16 cellular contexts compared by ENCODE assay signal in the genomic region with DNA sequence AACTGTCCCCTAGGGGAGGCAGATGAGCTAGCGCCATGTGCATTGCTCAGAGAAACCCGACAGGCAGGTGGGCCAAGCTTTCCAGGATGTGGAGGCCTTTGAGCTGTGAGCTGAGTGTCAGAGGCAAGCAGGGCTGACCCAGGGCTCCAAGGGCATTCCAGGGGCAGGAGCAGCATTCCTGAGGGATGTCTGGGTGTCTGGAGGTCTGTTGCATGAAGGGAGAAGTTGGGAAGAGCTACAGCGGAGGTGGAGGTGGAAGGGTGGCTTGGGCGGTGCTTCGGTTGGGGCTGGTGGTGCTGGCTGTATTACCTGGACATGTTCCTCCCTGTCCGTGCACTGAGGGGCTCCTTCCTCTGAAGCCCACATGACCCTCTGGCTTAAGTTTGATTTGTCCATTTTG.
DNase-seq lines count a peak whose midpoint lies in the region; ATAC-seq and TF ChIP-seq lines count a peak whose summit lies in the region.
"Had no signal": no experiment of that assay in that cellular context is flagged by ENCODE, and none has a peak within 500 bp of the region (broad histone marks: within the 10 kb centered on the region; RNA-seq: fewer than 3 reads in every experiment).

No MANE protein-coding gene starts in this region.

- peak overlapping the region; percentile 67 to 87 (median 84) for H3K27ac ChIP-seq in body of pancreas
- H3K27ac ChIP-seq in mesendoderm (ENCODE audit: low read depth, low read length) = no peak overlapping the region
- H3K27ac ChIP-seq in uterus = peak overlapping the region; percentile 77 to 78
- H3K27ac ChIP-seq in foreskin keratinocyte = no peak overlapping the region

- TF ChIP-seq CTCF in body of pancreas (IDR thresholded peaks at IDR 0.05) = no peak
- no peak for TF ChIP-seq CTCF in uterus (IDR thresholded peaks at IDR 0.05)
- no peak for TF ChIP-seq CTCF in foreskin keratinocyte (conservative IDR thresholded peaks at IDR 0.05)

- CTCF ChIA-PET in activated naive CD4-positive, alpha-beta T cell treated with anti-CD3 and anti-CD28 coated beads for 36 hours (lab: Charles Lee) = no interaction called here

- 82 to 99% methylated on average over 6 of the region's 6 CpGs for WGBS in body of pancreas, 2 donors
- WGBS in mesendoderm (ENCODE audit: extremely low coverage, insufficient coverage, low lambda C conversion rate) = no CpG with 5 or more reads among the region's 6 CpGs

- H2AK5ac ChIP-seq in mesendoderm (ENCODE audit: low read length) = no peak overlapping the region

- H3K79me1 ChIP-seq in mesendoderm (ENCODE audit: low read length) = no peaks in the 10 kb centered on the region

- no peak overlapping the region for H3K56ac ChIP-seq in mesendoderm (ENCODE audit: low read length)

- H3K79me2 ChIP-seq in mesendoderm (ENCODE audit: control insufficient read depth, insufficient read depth, low read length) = no peaks in the 10 kb centered on the region

- H3K9me3 ChIP-seq in body of pancreas (no peaks in the 10 kb centered on the region), uterus (no peaks in the 10 kb centered on the region)

- no peaks in the 10 kb centered on the region for H3K4me1 Mint-ChIP-seq in activated naive CD4-positive, alpha-beta T cell treated with anti-CD3 and anti-CD28 coated beads for 36 hours (ENCODE audit: low read depth)

- TF ChIP-seq POLR2A in body of pancreas (IDR thresholded peaks at IDR 0.05) (no peak), uterus (IDR thresholded peaks at IDR 0.05) (no peak)

- no peak overlapping the region for H2BK120ac ChIP-seq in mesendoderm (ENCODE audit: low read depth, low read length)

- H3K4me2 ChIP-seq in mesendoderm (ENCODE audit: low read length) = no peak overlapping the region

- no peak overlapping the region for H3K9ac ChIP-seq in mesendoderm (ENCODE audit: low read length)

- H3K4me3 ChIP-seq in body of pancreas (no peak overlapping the region), mesendoderm (ENCODE audit: low read length) (no peak overlapping the region), uterus (no peak overlapping the region)

- H3K27me3 ChIP-seq in body of pancreas (no peaks in the 10 kb centered on the region), mesendoderm (ENCODE audit: insufficient read depth, low read length, poor library complexity) (no peaks in the 10 kb centered on the region), uterus (no peaks in the 10 kb centered on the region), foreskin keratinocyte (no peaks in the 10 kb centered on the region)

- intact Hi-C loops in activated naive CD4-positive, alpha-beta T cell treated with anti-CD3 and anti-CD28 coated beads for 36 hours (cut with micrococcal nuclease) = no loop called here
- intact Hi-C loops in body of pancreas (cut with DNase I) (loop anchor here (10.0 kb wide), 1 partner anchor 45 kb away; no protein-coding TSS in a partner anchor), uterus (cut with DNase I; ENCODE audit: low total_unique reads) (no loop called here)

- H2BK15ac ChIP-seq in mesendoderm (replicated peaks; ENCODE audit: low read depth) = no peak overlapping the region

- H3K36me3 Mint-ChIP-seq in activated naive CD4-positive, alpha-beta T cell treated with anti-CD3 and anti-CD28 coated beads, Interleukin-2, amount 50 U/mL, for 72 hours = peaks cover 0 to 11% of the 10 kb centered on the region in 2 donors
- H3K36me3 Mint-ChIP-seq in activated naive CD4-positive, alpha-beta T cell treated with anti-CD3 and anti-CD28 coated beads for 36 hours (ENCODE audit: low read depth) = peaks cover 28% of the 10 kb centered on the region

- no peak for ATAC-seq in activated naive CD4-positive, alpha-beta T cell treated with anti-CD3 and anti-CD28 coated beads, Interleukin-2, amount 50 U/mL, for 72 hours
- ATAC-seq in body of pancreas = no peak
- ATAC-seq in HG03039 (IDR thresholded peaks at IDR 0.05; ENCODE audit: unreplicated experiment) = no peak
- ATAC-seq in HG02798 (IDR thresholded peaks at IDR 0.05; ENCODE audit: poor library complexity, unreplicated experiment) = no peak
- ATAC-seq in foreskin keratinocyte = no peak

- no peak overlapping the region for H3K23ac ChIP-seq in mesendoderm (ENCODE audit: low read length)

- no peak overlapping the region for H3K18ac ChIP-seq in mesendoderm (ENCODE audit: low read length)

- H3K36me3 ChIP-seq in body of pancreas (replicated peaks in 1 of 2; ENCODE audit: insufficient read depth in 1 of 2, low read depth in 2 of 2) = peaks cover 0 to 1% of the 10 kb centered on the region in 2 donors
- no peaks in the 10 kb centered on the region for H3K36me3 ChIP-seq in mesendoderm (ENCODE audit: control insufficient read depth, insufficient read depth, low read length)
- H3K36me3 ChIP-seq in uterus = no peaks in the 10 kb centered on the region

- H3K27ac Mint-ChIP-seq in activated naive CD4-positive, alpha-beta T cell treated with anti-CD3 and anti-CD28 coated beads, Interleukin-2, amount 50 U/mL, for 72 hours = peak overlapping the region; percentile 5 to 68
- H3K27ac Mint-ChIP-seq in activated naive CD4-positive, alpha-beta T cell treated with anti-CD3 and anti-CD28 coated beads for 36 hours = no peak overlapping the region

- DNase-seq in activated naive CD4-positive, alpha-beta T cell treated with anti-CD3 and anti-CD28 coated beads, Interleukin-2, amount 50 U/mL, for 72 hours (ENCODE audit: low spot score in 2 of 2) = no peak
- DNase-seq in activated naive CD4-positive, alpha-beta T cell treated with anti-CD3 and anti-CD28 coated beads for 36 hours = no peak
- DNase-seq in body of pancreas (no peak), mesendoderm (peak; percentile 25), uterus (no peak), foreskin keratinocyte (no peak)
- DNase-seq: Calu3; CD4-positive, alpha-beta memory T cell; EL; KG1; NCI-H1694; NCI-H510A; NCI-H748 treated with DMSO at 0.1 percent for 48 hours; Right ventricle myocardium superior had no signal

- no peak overlapping the region for H4K5ac ChIP-seq in mesendoderm (ENCODE audit: low read length)

- peaks cover 87% of the 10 kb centered on the region for H3K4me1 ChIP-seq in body of pancreas
- no peaks in the 10 kb centered on the region for H3K4me1 ChIP-seq in mesendoderm (ENCODE audit: control insufficient read depth, low read depth, low read length)
- peaks cover 7 to 9% of the 10 kb centered on the region in 2 donors for H3K4me1 ChIP-seq in uterus
- H3K4me1 ChIP-seq in foreskin keratinocyte = no peaks in the 10 kb centered on the region

- no peak overlapping the region for H3K4me3 Mint-ChIP-seq in activated naive CD4-positive, alpha-beta T cell treated with anti-CD3 and anti-CD28 coated beads for 36 hours
- H3K4me3 Mint-ChIP-seq: CD4-positive, alpha-beta memory T cell had no signal

- no peak overlapping the region for H4K8ac ChIP-seq in mesendoderm (ENCODE audit: low read depth, low read length)

- H3K4ac ChIP-seq in mesendoderm (ENCODE audit: low read depth, low read length) = no peak overlapping the region

- H3K27me3 Mint-ChIP-seq in activated naive CD4-positive, alpha-beta T cell treated with anti-CD3 and anti-CD28 coated beads for 36 hours (ENCODE audit: low read depth) = no peaks in the 10 kb centered on the region
- H3K27me3 Mint-ChIP-seq: CD4-positive, alpha-beta memory T cell had no signal

- H2BK5ac ChIP-seq in mesendoderm (ENCODE audit: low read length) = no peak overlapping the region

- H3K9me3 Mint-ChIP-seq in activated naive CD4-positive, alpha-beta T cell treated with anti-CD3 and anti-CD28 coated beads, Interleukin-2, amount 50 U/mL, for 72 hours = no peaks in the 10 kb centered on the region
- H3K9me3 Mint-ChIP-seq in activated naive CD4-positive, alpha-beta T cell treated with anti-CD3 and anti-CD28 coated beads for 36 hours = no peaks in the 10 kb centered on the region

Comparison
In these comparisons a context has a peak if more than half of its experiments do, and no peak if none do; other contexts are left out.
1. H3K27ac ChIP-seq: peak in body of pancreas (4 of 4) and uterus (2 of 2); none in mesendoderm (single experiment) and foreskin keratinocyte (single experiment).